In genomic region chrX:149006235-149006634, GRCh38 we compare ENCODE assay signal across 6 cellular contexts.
"Had no signal": no experiment of that assay in that cellular context is flagged by ENCODE, and none has a peak within 500 bp of the region (broad histone marks: within the 10 kb centered on the region; RNA-seq: fewer than 3 reads in every experiment).

No MANE protein-coding gene starts in this region.

- DNase-seq: GDM1, GF-D8 had no signal

- FAIRE-seq: G401.6, GM12891, GM18507, GM19239 had no signal
